ENCODE assay signal across 18 cellular contexts in the genomic region with DNA sequence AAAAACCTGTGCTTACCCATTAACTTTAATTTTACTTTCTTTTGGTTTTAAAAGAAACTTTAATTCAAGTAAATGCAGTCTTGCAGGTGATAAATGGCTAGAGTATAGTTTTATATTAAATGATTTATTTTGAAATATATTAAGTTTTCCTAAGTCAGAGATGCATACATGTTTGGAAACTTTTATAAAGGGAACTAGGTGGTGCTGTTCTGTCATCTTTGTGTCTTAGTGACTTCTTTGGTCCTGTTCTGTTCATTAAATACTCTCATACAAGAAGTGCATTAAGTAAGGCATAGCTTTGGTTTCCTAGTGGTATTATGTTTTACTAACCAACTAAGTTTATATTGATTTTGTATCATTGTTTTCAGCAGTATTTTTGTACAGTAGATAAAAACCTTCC. TPM values are rescaled to one million over a fixed set of nuclear protein-coding genes. Genes with fewer than 3 reads are reported as not detected.
A peak's percentile ranks its signal among the peaks of the same experiment; 100 is the strongest.
DNase-seq lines count a peak whose midpoint lies in the region; ATAC-seq and TF ChIP-seq lines count a peak whose summit lies in the region.
"Had no signal": no experiment of that assay in that cellular context is flagged by ENCODE, and none has a peak within 500 bp of the region (broad histone marks: within the 10 kb centered on the region; RNA-seq: fewer than 3 reads in every experiment).

No MANE protein-coding gene starts in this region.

- TF ChIP-seq CTCF in MCF 10A (IDR thresholded peaks at IDR 0.05; ENCODE audit: unreplicated experiment) (no peak), breast epithelium (IDR thresholded peaks at IDR 0.05) (no peak), hepatocyte (IDR thresholded peaks at IDR 0.05; ENCODE audit: poor library complexity) (peak; percentile 46), upper lobe of right lung (IDR thresholded peaks at IDR 0.05) (peak; percentile 21)

- no peaks in the 10 kb centered on the region for H3K4me1 Mint-ChIP-seq in MCF 10A (ENCODE audit: insufficient read depth, unreplicated experiment)
- H3K4me1 Mint-ChIP-seq: activated naive CD4-positive, alpha-beta T cell treated with anti-CD3 and anti-CD28 coated beads, Interleukin-2, amount 50 U/mL, for 24 hours; B cell had no signal

- POLR2A ChIA-PET in MCF 10A (lab: Yijun Ruan, JAX) = no interaction called here

- in situ Hi-C loops in SK-MEL-5 (cut with HindIII; ENCODE audit: low pct_unique_long_range_greater_than_20kb, low sequenced_read_pairs) = no loop called here

- H3K4me3 Mint-ChIP-seq in MCF 10A (ENCODE audit: unreplicated experiment) = no peak overlapping the region
- H3K4me3 Mint-ChIP-seq: activated naive CD4-positive, alpha-beta T cell treated with anti-CD3 and anti-CD28 coated beads, Interleukin-2, amount 50 U/mL, for 24 hours; B cell had no signal

- BruUV-seq in MCF 10A (replicated peaks; lab: Mats Ljungman, UMichigan) = no TSS peak

- H3K4me3 ChIP-seq in breast epithelium = no peak overlapping the region
- H3K4me3 ChIP-seq in hepatocyte = no peak overlapping the region
- H3K4me3 ChIP-seq in upper lobe of right lung = no peak overlapping the region
- H3K4me3 ChIP-seq: body of pancreas, Peyer's patch, skin epidermis had no signal

- DNase-seq in MCF 10A (ENCODE audit: unreplicated experiment) = peak; percentile 7
- no peak for DNase-seq in breast epithelium (ENCODE audit: low spot score in 2 of 2)
- DNase-seq in SK-MEL-5 (ENCODE audit: low read depth, low spot score) = peak; percentile 17
- peak; percentile 7 for DNase-seq in hepatocyte (ENCODE audit: low spot score)
- DNase-seq in upper lobe of right lung = no peak
- DNase-seq: activated CD4-positive, alpha-beta T cell treated with anti-CD3 and anti-CD28 coated beads, Interleukin-2, amount 50 U/mL, for 4 hours; body of pancreas; hypothalamus; NCI-H146; Peyer's patch; stimulated activated CD4-positive, alpha-beta T cell treated with anti-CD3 and anti-CD28 coated beads, Interleukin-4, amount 100 ng/mL, for 4 hours had no signal

- H3K9me3 ChIP-seq in breast epithelium (no peaks in the 10 kb centered on the region), hepatocyte (ENCODE audit: low read depth) (no peaks in the 10 kb centered on the region), upper lobe of right lung (no peaks in the 10 kb centered on the region)
- H3K9me3 ChIP-seq: body of pancreas, Peyer's patch had no signal

- no peaks in the 10 kb centered on the region for H3K9me3 Mint-ChIP-seq in MCF 10A (ENCODE audit: unreplicated experiment)

- no peaks in the 10 kb centered on the region for H3K36me3 ChIP-seq in breast epithelium
- no peaks in the 10 kb centered on the region for H3K36me3 ChIP-seq in hepatocyte (replicated peaks; ENCODE audit: insufficient read depth, low read depth)
- no peaks in the 10 kb centered on the region for H3K36me3 ChIP-seq in upper lobe of right lung
- H3K36me3 ChIP-seq: Peyer's patch had no signal

- no peak overlapping the region for H2AFZ ChIP-seq in hepatocyte

- H3K9me2 ChIP-seq in hepatocyte (replicated peaks; ENCODE audit: insufficient read depth) = no peaks in the 10 kb centered on the region

- CTCF ChIA-PET in MCF 10A (lab: Yijun Ruan, JAX) = no interaction called here

- H3K27me3 ChIP-seq in breast epithelium (no peaks in the 10 kb centered on the region), hepatocyte (no peaks in the 10 kb centered on the region), upper lobe of right lung (no peaks in the 10 kb centered on the region)
- H3K27me3 ChIP-seq: body of pancreas, Peyer's patch had no signal

- TF ChIP-seq POLR2A in breast epithelium (IDR thresholded peaks at IDR 0.05) = no peak

- peaks cover 64% of the 10 kb centered on the region for H3K27me3 Mint-ChIP-seq in MCF 10A (ENCODE audit: insufficient read depth, unreplicated experiment)
- H3K27me3 Mint-ChIP-seq: activated naive CD4-positive, alpha-beta T cell treated with anti-CD3 and anti-CD28 coated beads, Interleukin-2, amount 50 U/mL, for 24 hours; B cell had no signal

- no peaks in the 10 kb centered on the region for H3K79me2 ChIP-seq in hepatocyte

- H3K4me1 ChIP-seq in breast epithelium = no peaks in the 10 kb centered on the region
- H3K4me1 ChIP-seq in hepatocyte (ENCODE audit: insufficient read depth) = no peaks in the 10 kb centered on the region
- H3K4me1 ChIP-seq in upper lobe of right lung = no peaks in the 10 kb centered on the region
- H3K4me1 ChIP-seq: body of pancreas, Peyer's patch had no signal

- ATAC-seq in upper lobe of right lung (no peak), GM19324 (IDR thresholded peaks at IDR 0.05; ENCODE audit: low FRiP score, unreplicated experiment) (no peak), GM18907 (IDR thresholded peaks at IDR 0.05; ENCODE audit: unreplicated experiment) (no peak), GM18870 (IDR thresholded peaks at IDR 0.05; ENCODE audit: unreplicated experiment) (no peak)
- ATAC-seq: body of pancreas had no signal

- intact Hi-C loops in MCF 10A (cut with micrococcal nuclease) (loop anchor here (10.0 kb wide), 2 partner anchors 390 to 600 kb away; no protein-coding TSS in a partner anchor), breast epithelium (cut with DNase I; ENCODE audit: low total_unique reads) (no loop called here), upper lobe of right lung (cut with DNase I) (no loop called here)

- H3K27ac Mint-ChIP-seq in MCF 10A (ENCODE audit: low read depth, unreplicated experiment) = no peak overlapping the region
- H3K27ac Mint-ChIP-seq: activated naive CD4-positive, alpha-beta T cell treated with anti-CD3 and anti-CD28 coated beads, Interleukin-2, amount 50 U/mL, for 24 hours; B cell had no signal

- H3K4me2 ChIP-seq in hepatocyte = no peak overlapping the region

- H3K27ac ChIP-seq in breast epithelium = no peak overlapping the region
- H3K27ac ChIP-seq in hepatocyte = no peak overlapping the region
- no peak overlapping the region for H3K27ac ChIP-seq in upper lobe of right lung
- H3K27ac ChIP-seq: body of pancreas, Peyer's patch, skin epidermis had no signal

- H4K20me1 ChIP-seq in hepatocyte (ENCODE audit: insufficient read depth, poor library complexity, severe bottlenecking) = no peaks in the 10 kb centered on the region

- no peaks in the 10 kb centered on the region for H3K36me3 Mint-ChIP-seq in MCF 10A (ENCODE audit: insufficient read depth, unreplicated experiment)
- H3K36me3 Mint-ChIP-seq: activated naive CD4-positive, alpha-beta T cell treated with anti-CD3 and anti-CD28 coated beads, Interleukin-2, amount 50 U/mL, for 24 hours had no signal

RNA-seq across cellular contexts. Expression of a gene that starts 15.6 kb away (rescaled TPM):
- total RNA-seq in MCF 10A (2022) = not detected in 2 replicates
- total RNA-seq in breast epithelium = 1 to 10 TPM; 2.3 to 7.4 (median 6.9) TPM
- total RNA-seq in SK-MEL-5 (2014; rRNA removed; shearing (Covaris generic)) = not detected in 2 replicates
- polyA plus RNA-seq in SK-MEL-5 (2015; cell fraction: cytosol; rRNA removed) = not detected in 2 replicates
- 3.4 TPM in 1 of 2 replicates, not detected in the other for polyA plus RNA-seq in SK-MEL-5 (2015; cell fraction: nucleus; rRNA removed)
- total RNA-seq in hepatocyte = 6.2 and 7.8 TPM in 2 replicates
- polyA plus RNA-seq in hepatocyte = 2.9 and 3.9 TPM in 2 replicates
- 0.55 TPM for total RNA-seq in upper lobe of right lung
- total RNA-seq: osteoblast had no signal

Comparison
In these comparisons a context has a peak if more than half of its experiments do, and no peak if none do; other contexts are left out.
1. DNase-seq: peak in MCF 10A (single experiment), SK-MEL-5 (single experiment) and hepatocyte (single experiment); none in breast epithelium (0 of 2) and upper lobe of right lung (single experiment).
2. CTCF ChIP-seq: peak in hepatocyte (single experiment) and upper lobe of right lung (single experiment); none in MCF 10A (single experiment) and breast epithelium (0 of 3).